7 cellular contexts compared by ENCODE assay signal in the genomic region with DNA sequence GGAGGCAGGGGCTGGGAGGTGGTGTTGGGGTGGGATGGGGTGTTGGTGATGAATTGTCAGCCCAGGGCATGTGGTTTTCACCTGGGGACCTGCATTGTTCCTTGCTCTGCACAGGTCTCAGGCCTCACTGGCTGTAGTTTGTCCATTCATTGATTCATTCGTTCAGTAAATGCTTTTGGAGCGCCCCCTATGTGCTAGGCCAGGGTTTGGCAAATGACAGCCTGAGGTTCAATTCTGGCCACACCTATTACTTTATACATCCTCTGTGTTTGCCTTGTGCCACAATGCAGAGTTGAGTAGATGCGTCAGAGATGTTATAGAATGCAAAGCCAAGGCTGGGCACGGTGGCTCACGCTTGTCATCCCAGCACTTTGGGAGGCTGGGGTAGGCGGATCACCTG. TPM values are rescaled to one million over a fixed set of nuclear protein-coding genes. Genes with fewer than 3 reads are reported as not detected.
DNase-seq lines count a peak whose midpoint lies in the region; ATAC-seq, FAIRE-seq and TF ChIP-seq lines count a peak whose summit lies in the region.

No MANE protein-coding gene starts in this region.

- no peaks in the 10 kb centered on the region for H3K27me3 ChIP-seq in HepG2 (ENCODE audit: control insufficient read depth in 1 of 2, insufficient read depth in 2 of 2, low read length in 2 of 2)

- H3K27ac Mint-ChIP-seq in activated CD4-positive, alpha-beta T cell treated with anti-CD3 and anti-CD28 coated beads, Interleukin-2, amount 10 ng/mL, durations not matched to agents 7 days and 5 days = no peak overlapping the region

- no peaks in the 10 kb centered on the region for H3K36me3 ChIP-seq in HepG2 (replicated peaks in 1 of 2; ENCODE audit: control insufficient read depth in 1 of 2, insufficient read depth in 2 of 2, low read length in 2 of 2)

- TF ChIP-seq CTCF in HepG2 (CRISPR knock-in tag; IDR thresholded peaks at IDR 0.05) = peak; percentile 51

- no peak overlapping the region for H3K4me2 ChIP-seq in HepG2 (ENCODE audit: low read depth, low read length)

- WGBS in HepG2 (ENCODE audit: low lambda C conversion rate) = 50% methylated on average over 6 of the region's 6 CpGs

- no peak for TF ChIP-seq EP300 in HepG2 (IDR thresholded peaks at IDR 0.05; ENCODE audit: low read depth in 2 of 2, low read length in 2 of 2)
- TF ChIP-seq EP300 in HepG2 (CRISPR knock-in tag; IDR thresholded peaks at IDR 0.05; ENCODE audit: borderline replicate concordance) = no peak

- no peak for FAIRE-seq in HepG2 (lab: Jason Lieb, UNC)

- no peak overlapping the region for H3K4me3 ChIP-seq in HepG2 (replicated peaks in 1 of 3; ENCODE audit: insufficient read depth in 1 of 3, low read depth in 2 of 3, low read length in 3 of 3)

- BruUV-seq in HepG2 (replicated peaks; lab: Mats Ljungman, UMichigan) = no TSS peak

- TF ChIP-seq POLR2A in HepG2 (IDR thresholded peaks at IDR 0.05; ENCODE audit: insufficient read depth in 1 of 2, low read depth in 2 of 2, low read length in 2 of 2) = no peak

- H3K36me3 Mint-ChIP-seq in activated CD4-positive, alpha-beta T cell treated with anti-CD3 and anti-CD28 coated beads, Interleukin-2, amount 10 ng/mL, durations not matched to agents 7 days and 5 days (ENCODE audit: low read depth) = no peaks in the 10 kb centered on the region

- intact Hi-C loops in HepG2 (cut with micrococcal nuclease; ENCODE audit: unreplicated experiment) = no loop called here
- intact Hi-C loops in left cardiac atrium (cut with DNase I) = no loop called here

- H3K9ac ChIP-seq in HepG2 (ENCODE audit: insufficient read depth, low read depth, low read length) = no peak overlapping the region

- TF ChIP-seq RAD21 in HepG2 (CRISPR knock-in tag; IDR thresholded peaks at IDR 0.05) = no peak

- CTCF ChIA-PET in activated CD4-positive, alpha-beta T cell treated with anti-CD3 and anti-CD28 coated beads, Interleukin-2, amount 10 ng/mL, durations not matched to agents 7 days and 5 days (lab: Charles Lee) = no interaction called here
- CTCF ChIA-PET in HepG2 (lab: Yijun Ruan, JAX; ENCODE audit: low intra/inter-chr PET ratio, low total read pairs) = no interaction called here

- H3K9me3 ChIP-seq in HepG2 (ENCODE audit: low read length) = no peaks in the 10 kb centered on the region

- no peaks in the 10 kb centered on the region for H4K20me1 ChIP-seq in HepG2 (ENCODE audit: insufficient read depth, low read length)

- peaks cover 15% of the 10 kb centered on the region; the same call in 1 of the 2 replicates for H3K4me1 ChIP-seq in HepG2 (ENCODE audit: insufficient read depth, low read length)

- no peak overlapping the region for H3K4me3 Mint-ChIP-seq in activated CD4-positive, alpha-beta T cell treated with anti-CD3 and anti-CD28 coated beads, Interleukin-2, amount 10 ng/mL, durations not matched to agents 7 days and 5 days

- no peak overlapping the region for H3K27ac ChIP-seq in HepG2 (ENCODE audit: extremely low read length, insufficient read depth, low read length)

- no peaks in the 10 kb centered on the region for H3K79me2 ChIP-seq in HepG2 (ENCODE audit: insufficient read depth, low read length)

- H3K4me1 Mint-ChIP-seq in activated CD4-positive, alpha-beta T cell treated with anti-CD3 and anti-CD28 coated beads, Interleukin-2, amount 10 ng/mL, durations not matched to agents 7 days and 5 days = peaks cover 21% of the 10 kb centered on the region

- no peaks in the 10 kb centered on the region for H3K9me3 Mint-ChIP-seq in activated CD4-positive, alpha-beta T cell treated with anti-CD3 and anti-CD28 coated beads, Interleukin-2, amount 10 ng/mL, durations not matched to agents 7 days and 5 days

- in situ Hi-C loops in G401 (cut with HindIII; ENCODE audit: low sequenced_read_pairs) (no loop called here), HepG2 (cut with HindIII; ENCODE audit: extremely low pct_ligation_motif_present, low pct_unique_long_range_greater_than_20kb) (no loop called here)

- H2AFZ ChIP-seq in HepG2 (ENCODE audit: low read length) = no peak overlapping the region

- H3K27me3 Mint-ChIP-seq in activated CD4-positive, alpha-beta T cell treated with anti-CD3 and anti-CD28 coated beads, Interleukin-2, amount 10 ng/mL, durations not matched to agents 7 days and 5 days = no peaks in the 10 kb centered on the region

- POLR2A ChIA-PET in activated CD4-positive, alpha-beta T cell treated with anti-CD3 and anti-CD28 coated beads, Interleukin-2, amount 10 ng/mL, durations not matched to agents 7 days and 5 days (lab: Charles Lee) = no interaction called here
- POLR2A ChIA-PET in HepG2 (lab: Yijun Ruan, JAX) = no interaction called here

- ATAC-seq in HepG2 (no peak), left cardiac atrium (no peak)

- DNase-seq in G401 (ENCODE audit: low spot score) (peak; percentile 13), HUDEP-2 (lab: John Stamatoyannopoulos, UW; ENCODE audit: unreplicated experiment in 76 of 76) (peak in 41 of 76 experiments; percentile 6 to 56 (median 25)), HepG2 (ENCODE audit: low spot score) (peak; percentile 27), LoVo (ENCODE audit: low spot score) (no peak), left cardiac atrium (no peak)
- DNase-seq in activated CD4-positive, alpha-beta T cell treated with anti-CD3 and anti-CD28 coated beads, Interleukin-2, amount 10 ng/mL, durations not matched to agents 7 days and 5 days = peak; percentile 41
- no peak for DNase-seq in activated effector memory CD4-positive, alpha-beta T cell treated with anti-CD3 and anti-CD28 coated beads, Interleukin-2, amount 50 U/mL, for 16 hours

TF ChIP-seq in HepG2, 621 proteins besides CTCF, POLR2A, EP300 and RAD21:
- TF ChIP-seq ZNF24 (IDR thresholded peaks at IDR 0.05) (peak; percentile 57; the same call in 1 of the 2 replicates), STAG1 (CRISPR knock-in tag; IDR thresholded peaks at IDR 0.05) (peak; percentile 20; the same call in 1 of the 2 replicates), GABPA (IDR thresholded peaks at IDR 0.05; ENCODE audit: low read depth, low read length) (no peak), GABPA (CRISPR knock-in tag; IDR thresholded peaks at IDR 0.05; ENCODE audit: low read depth) (no peak)

RNA-seq across cellular contexts. Expression of a gene that starts 4.7 kb away (rescaled TPM):
- total RNA-seq in G401 (2014; rRNA removed; shearing (Covaris generic)) = 4.4 and 11.8 TPM in 2 replicates
- total RNA-seq in activated CD4-positive, alpha-beta T cell treated with anti-CD3 and anti-CD28 coated beads, Interleukin-2, amount 10 ng/mL, durations not matched to agents 7 days and 5 days = 1 to 10 TPM; 6.7 to 7.7 TPM
- total RNA-seq in HepG2 (2016; rRNA removed; fragmentation: Illumina TruSeq; extraction: Trizol) = 2.1 and 3.9 TPM in 2 replicates
- total RNA-seq in HepG2 (2016; cell fraction: cytosol; rRNA removed; fragmentation: Illumina TruSeq; extraction: Trizol; ENCODE audit: low read depth) = 1.1 and 1.2 TPM in 2 replicates
- 1.9 and 4.5 TPM in 2 replicates for total RNA-seq in HepG2 (2016; cell fraction: insoluble cytoplasmic fraction; rRNA removed; fragmentation: Illumina TruSeq; extraction: Trizol)
- total RNA-seq in HepG2 (2016; cell fraction: membrane; rRNA removed; fragmentation: Illumina TruSeq; extraction: Trizol) = 1.4 TPM in 2 replicates
- total RNA-seq in HepG2 (2016; cell fraction: nucleus; rRNA removed; fragmentation: Illumina TruSeq; extraction: Trizol) = 5.3 and 6.0 TPM in 2 replicates
- polyA plus RNA-seq in HepG2 (2011; rRNA removed) = 6.3 and 6.8 TPM in 2 replicates
- 4.5 and 4.6 TPM in 2 replicates for polyA plus RNA-seq in HepG2 (2011; cell fraction: cytosol; rRNA removed)
- 24.8 and 27.0 TPM in 2 replicates for polyA plus RNA-seq in HepG2 (2011; cell fraction: nucleus; rRNA removed)
- 2.4 and 3.8 TPM in 2 replicates for polyA plus RNA-seq in HepG2 (2012)
- 0.55 and 0.59 TPM in 2 replicates for polyA plus RNA-seq in HepG2 (2016; cell fraction: cytosol; fragmentation: Illumina TruSeq; extraction: Trizol; ENCODE audit: low read depth)
- 2.4 and 2.5 TPM in 2 replicates for polyA plus RNA-seq in HepG2 (2016; cell fraction: insoluble cytoplasmic fraction; fragmentation: Illumina TruSeq; extraction: Trizol; ENCODE audit: low read depth)
- 1.4 and 1.6 TPM in 2 replicates for polyA plus RNA-seq in HepG2 (2016; cell fraction: membrane; fragmentation: Illumina TruSeq; extraction: Trizol; ENCODE audit: low read depth)
- 9.5 and 12.3 TPM in 2 replicates for polyA plus RNA-seq in HepG2 (2016; cell fraction: nucleus; fragmentation: Illumina TruSeq; extraction: Trizol; ENCODE audit: insufficient read depth, low read depth)
- polyA minus RNA-seq in HepG2 (2011; rRNA and poly(A)+ RNA removed; ENCODE audit: low replicate concordance) = 5.5 and 15.7 TPM in 2 replicates
- polyA minus RNA-seq in HepG2 (2011; cell fraction: cytosol; rRNA and poly(A)+ RNA removed) = 1.1 and 2.1 TPM in 2 replicates
- 2.7 and 11.4 TPM in 2 replicates for polyA minus RNA-seq in HepG2 (2011; cell fraction: nucleus; rRNA and poly(A)+ RNA removed)
- 1 to 10 TPM; 6.4 to 8.4 TPM for total RNA-seq in left cardiac atrium

RNA-seq across cellular contexts. Expression of a gene that starts 43.6 kb away (rescaled TPM):
- 50.4 and 91.2 TPM in 2 replicates for total RNA-seq in G401 (2014; rRNA removed; shearing (Covaris generic))
- 100 to 1,000 TPM; 114 to 115 TPM for total RNA-seq in activated CD4-positive, alpha-beta T cell treated with anti-CD3 and anti-CD28 coated beads, Interleukin-2, amount 10 ng/mL, durations not matched to agents 7 days and 5 days
- total RNA-seq in HepG2 (2016; rRNA removed; fragmentation: Illumina TruSeq; extraction: Trizol) (65.8 and 103 TPM in 2 replicates), left cardiac atrium (10 to 100 TPM; 53.1 to 56.6 TPM)
- 8.7 and 10.7 TPM in 2 replicates for total RNA-seq in HepG2 (2016; cell fraction: cytosol; rRNA removed; fragmentation: Illumina TruSeq; extraction: Trizol; ENCODE audit: low read depth)
- 69.8 and 98.6 TPM in 2 replicates for total RNA-seq in HepG2 (2016; cell fraction: insoluble cytoplasmic fraction; rRNA removed; fragmentation: Illumina TruSeq; extraction: Trizol)
- 20.1 and 24.8 TPM in 2 replicates for total RNA-seq in HepG2 (2016; cell fraction: membrane; rRNA removed; fragmentation: Illumina TruSeq; extraction: Trizol)
- total RNA-seq in HepG2 (2016; cell fraction: nucleus; rRNA removed; fragmentation: Illumina TruSeq; extraction: Trizol) = 49.6 and 52.1 TPM in 2 replicates
- 19.8 and 23.2 TPM in 2 replicates for polyA plus RNA-seq in HepG2 (2011; rRNA removed)
- polyA plus RNA-seq in HepG2 (2011; cell fraction: cytosol; rRNA removed) = 11.7 and 16.1 TPM in 2 replicates
- polyA plus RNA-seq in HepG2 (2011; cell fraction: nucleus; rRNA removed) = 15.7 and 16.5 TPM in 2 replicates
- 44.9 and 47.3 TPM in 2 replicates for polyA plus RNA-seq in HepG2 (2012)
- 7.0 and 8.4 TPM in 2 replicates for polyA plus RNA-seq in HepG2 (2016; cell fraction: cytosol; fragmentation: Illumina TruSeq; extraction: Trizol; ENCODE audit: low read depth)
- 113 and 115 TPM in 2 replicates for polyA plus RNA-seq in HepG2 (2016; cell fraction: insoluble cytoplasmic fraction; fragmentation: Illumina TruSeq; extraction: Trizol; ENCODE audit: low read depth)
- polyA plus RNA-seq in HepG2 (2016; cell fraction: membrane; fragmentation: Illumina TruSeq; extraction: Trizol; ENCODE audit: low read depth) = 16.1 and 16.3 TPM in 2 replicates
- 64.6 and 65.0 TPM in 2 replicates for polyA plus RNA-seq in HepG2 (2016; cell fraction: nucleus; fragmentation: Illumina TruSeq; extraction: Trizol; ENCODE audit: insufficient read depth, low read depth)
- 8.0 and 14.1 TPM in 2 replicates for polyA minus RNA-seq in HepG2 (2011; rRNA and poly(A)+ RNA removed; ENCODE audit: low replicate concordance)
- polyA minus RNA-seq in HepG2 (2011; cell fraction: cytosol; rRNA and poly(A)+ RNA removed) = 19.6 and 26.3 TPM in 2 replicates
- polyA minus RNA-seq in HepG2 (2011; cell fraction: nucleus; rRNA and poly(A)+ RNA removed) = 26.9 and 29.6 TPM in 2 replicates

Comparison
In these comparisons a context has a peak if more than half of its experiments do, and no peak if none do; other contexts are left out.
1. DNase-seq: peak in G401 (single experiment), HUDEP-2 (41 of 76), activated CD4-positive, alpha-beta T cell treated with anti-CD3 and anti-CD28 coated beads, Interleukin-2, amount 10 ng/mL, durations not matched to agents 7 days and 5 days (single experiment) and HepG2 (single experiment); none in LoVo (single experiment), left cardiac atrium (single experiment) and activated effector memory CD4-positive, alpha-beta T cell treated with anti-CD3 and anti-CD28 coated beads, Interleukin-2, amount 50 U/mL, for 16 hours (single experiment).